ENCODE assay signal across 8 cellular contexts in the genomic region with DNA sequence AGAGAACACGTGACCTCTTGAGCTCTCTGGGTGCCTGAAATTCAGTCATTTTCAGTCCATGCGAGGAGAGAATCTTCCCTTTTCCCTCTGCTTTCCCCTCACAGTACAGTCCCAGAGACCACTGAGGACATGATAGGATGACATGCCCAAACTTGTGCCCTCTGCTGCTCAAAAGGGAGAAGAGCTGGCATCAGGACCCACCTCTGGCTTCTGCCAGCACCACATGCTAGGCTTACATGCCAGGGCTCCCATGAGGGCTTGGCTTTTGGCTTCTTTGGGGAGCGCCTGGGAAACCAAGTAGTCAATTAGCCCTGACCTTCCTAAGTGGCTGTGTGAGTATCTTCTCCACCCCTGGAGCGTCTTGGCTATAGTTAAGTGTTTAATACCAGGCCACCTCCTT. TPM values are rescaled to one million over a fixed set of nuclear protein-coding genes. Genes with fewer than 3 reads are reported as not detected.
DNase-seq lines count a peak whose midpoint lies in the region; ATAC-seq and TF ChIP-seq lines count a peak whose summit lies in the region.
"Had no signal": no experiment of that assay in that cellular context is flagged by ENCODE, and none has a peak within 500 bp of the region (broad histone marks: within the 10 kb centered on the region; RNA-seq: fewer than 3 reads in every experiment).

No MANE protein-coding gene starts in this region.

- no peak overlapping the region for H3K4me2 ChIP-seq in DND-41 (ENCODE audit: insufficient read depth, low read length)

- peaks cover 40% of the 10 kb centered on the region for H3K36me3 Mint-ChIP-seq in activated naive CD8-positive, alpha-beta T cell treated with anti-CD3 and anti-CD28 coated beads, Interleukin-2, amount 10 ng/mL, durations not matched to agents 7 days and 5 days

- H3K27ac Mint-ChIP-seq in activated naive CD8-positive, alpha-beta T cell treated with anti-CD3 and anti-CD28 coated beads, Interleukin-2, amount 10 ng/mL, durations not matched to agents 7 days and 5 days: peak overlapping the region; percentile 78

- H3K4me1 ChIP-seq in DND-41 (ENCODE audit: insufficient read depth, low read length) (no peaks in the 10 kb centered on the region), liver (ENCODE audit: control insufficient read depth in 4 of 4, insufficient read depth in 4 of 4, low read length in 3 of 4) (peaks cover 0 to 10% (median 4%) of the 10 kb centered on the region in 4 donors)

- H3K4me3 ChIP-seq in DND-41 (ENCODE audit: low read depth in 1 of 2, low read length in 2 of 2): no peak overlapping the region
- H3K4me3 ChIP-seq in liver (ENCODE audit: low read depth in 1 of 3, low read length in 3 of 3): no peak overlapping the region

- peaks cover 84% of the 10 kb centered on the region for H3K36me3 ChIP-seq in DND-41 (ENCODE audit: insufficient read depth, low read length)
- H3K36me3 ChIP-seq in KOPT-K1 (ENCODE audit: insufficient read depth, low read length): peaks cover 84% of the 10 kb centered on the region
- peaks cover 10 to 65% (median 57%) of the 10 kb centered on the region in 4 donors for H3K36me3 ChIP-seq in liver (ENCODE audit: control insufficient read depth in 4 of 4, insufficient read depth in 3 of 4, low read depth in 1 of 4, low read length in 3 of 4)

- no peaks in the 10 kb centered on the region for H3K9me3 Mint-ChIP-seq in activated naive CD8-positive, alpha-beta T cell treated with anti-CD3 and anti-CD28 coated beads, Interleukin-2, amount 10 ng/mL, durations not matched to agents 7 days and 5 days

- H3K27ac ChIP-seq in DND-41 (ENCODE audit: low read length) (no peak overlapping the region), KOPT-K1 (ENCODE audit: low read depth, low read length, poor library complexity, severe bottlenecking) (peak overlapping the region; percentile 30), liver (ENCODE audit: low read depth in 1 of 2, low read length in 2 of 2) (no peak overlapping the region)

- H3K27me3 ChIP-seq in DND-41 (ENCODE audit: insufficient read depth, low read length, poor library complexity) (no peaks in the 10 kb centered on the region), liver (ENCODE audit: control insufficient read depth in 4 of 4, insufficient read depth in 4 of 4, low read length in 3 of 4) (no peaks in the 10 kb centered on the region)

- ATAC-seq in DND-41 (ENCODE audit: insufficient read depth, low read depth) (peak; percentile 48; the same call in 1 of the 3 replicates), HG03175 (IDR thresholded peaks at IDR 0.05; ENCODE audit: unreplicated experiment) (no peak)
- ATAC-seq in activated naive CD8-positive, alpha-beta T cell treated with anti-CD3 and anti-CD28 coated beads, Interleukin-2, amount 10 ng/mL, durations not matched to agents 7 days and 5 days (ENCODE audit: low read depth): no peak

- H3K4me3 Mint-ChIP-seq in activated naive CD8-positive, alpha-beta T cell treated with anti-CD3 and anti-CD28 coated beads, Interleukin-2, amount 10 ng/mL, durations not matched to agents 7 days and 5 days: peak overlapping the region; percentile 31

- peak; percentile 40 to 74 for TF ChIP-seq RAD21 in liver (IDR thresholded peaks at IDR 0.05)

- TF ChIP-seq CTCF in DND-41 (IDR thresholded peaks at IDR 0.05; ENCODE audit: borderline replicate concordance, extremely low read depth, low read length, poor library complexity, severe bottlenecking): peak; percentile 50
- TF ChIP-seq CTCF in liver (IDR thresholded peaks at IDR 0.05; ENCODE audit: low read depth, low read length, missing input control): peak; percentile 29

- no peak overlapping the region for H2AFZ ChIP-seq in DND-41 (ENCODE audit: low read depth, low read length)

- H3K27me3 Mint-ChIP-seq in activated naive CD8-positive, alpha-beta T cell treated with anti-CD3 and anti-CD28 coated beads, Interleukin-2, amount 10 ng/mL, durations not matched to agents 7 days and 5 days: no peaks in the 10 kb centered on the region

- H4K20me1 ChIP-seq in DND-41 (ENCODE audit: insufficient read depth, low read length): 0 out of 2 replicates have a peak, but pooled peaks cover 13% of the 10 kb centered on the region

- H3K79me2 ChIP-seq in DND-41 (ENCODE audit: insufficient read depth, low read length): no peaks in the 10 kb centered on the region

- peak; percentile 20 for DNase-seq in DND-41
- DNase-seq in activated naive CD8-positive, alpha-beta T cell treated with anti-CD3 and anti-CD28 coated beads, Interleukin-2, amount 10 ng/mL, durations not matched to agents 7 days and 5 days: no peak
- DNase-seq in superior temporal gyrus (ENCODE audit: extremely low spot score): no peak
- no peak for DNase-seq in NCI-H1092 treated with DMSO at 0.1 percent for 48 hours (lab: John Stamatoyannopoulos, UW)
- DNase-seq: NCI-H1092 had no signal

- POLR2A ChIA-PET in activated naive CD8-positive, alpha-beta T cell treated with anti-CD3 and anti-CD28 coated beads, Interleukin-2, amount 10 ng/mL, durations not matched to agents 7 days and 5 days (lab: Charles Lee): interaction anchor here (0.7 to 1.6 kb wide), 3 partner anchors 25 to 78 kb away, joined by 3 to 4 read pairs (median 3); partner anchors contain the start of gene NFYC

- 91% methylated on average over 4 of the region's 4 CpGs for WGBS in liver

- no peak overlapping the region for H3K9ac ChIP-seq in DND-41 (ENCODE audit: low read depth, low read length)
- no peak overlapping the region for H3K9ac ChIP-seq in liver (ENCODE audit: low read depth in 1 of 2, low read length in 2 of 2)

- peaks cover 32% of the 10 kb centered on the region for H3K4me1 Mint-ChIP-seq in activated naive CD8-positive, alpha-beta T cell treated with anti-CD3 and anti-CD28 coated beads, Interleukin-2, amount 10 ng/mL, durations not matched to agents 7 days and 5 days

- no peaks in the 10 kb centered on the region for H3K9me3 ChIP-seq in DND-41 (ENCODE audit: insufficient read depth, low read length, severe bottlenecking)
- no peaks in the 10 kb centered on the region for H3K9me3 ChIP-seq in KOPT-K1 (ENCODE audit: insufficient read depth, low read length, poor library complexity, severe bottlenecking)
- H3K9me3 ChIP-seq in liver (ENCODE audit: control insufficient read depth in 4 of 4, low read length in 3 of 4): no peaks in the 10 kb centered on the region

TF ChIP-seq in liver, 16 proteins besides CTCF, POLR2A, EP300 and RAD21:
- TF ChIP-seq FOXA2 (IDR thresholded peaks at IDR 0.05) (no peak), ZBTB33 (IDR thresholded peaks at IDR 0.05) (no peak)
TF ChIP-seq in liver: peak in this region for 0.

RNA-seq across cellular contexts. Expression of gene KCNQ4, which starts 13.8 kb away (rescaled TPM):
- 1 to 10 TPM; 1.2 to 1.5 TPM for total RNA-seq in activated naive CD8-positive, alpha-beta T cell treated with anti-CD3 and anti-CD28 coated beads, Interleukin-2, amount 10 ng/mL, durations not matched to agents 7 days and 5 days
- total RNA-seq in liver: 1 to 10 TPM in 1 of 2 donors, under 1 TPM in 1; 0.33 to 2.1 TPM
- polyA plus RNA-seq in liver: under 1 TPM; 0.10 to 0.20 TPM
